17 cellular contexts compared by ENCODE assay signal in the genomic region with DNA sequence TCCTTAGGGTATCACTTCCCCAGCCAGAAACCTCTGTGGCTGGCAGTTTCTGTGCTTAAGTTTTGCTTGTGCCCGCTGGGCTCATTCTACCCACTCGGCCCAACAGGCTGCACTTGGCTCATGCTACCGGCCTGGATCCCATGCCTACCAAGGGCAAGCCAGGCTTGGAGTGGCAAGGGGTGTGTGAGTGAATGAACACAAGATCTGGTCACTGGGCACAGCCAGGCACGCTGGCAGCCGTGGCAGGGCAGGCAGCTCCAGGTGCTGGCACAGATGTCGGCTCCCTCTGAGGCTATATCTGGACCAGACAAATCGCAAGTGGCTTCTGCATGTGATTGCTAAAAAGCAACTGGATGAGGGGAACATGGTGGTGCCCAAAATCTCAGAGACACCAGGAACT.
A peak's percentile ranks its signal among the peaks of the same experiment; 100 is the strongest.
DNase-seq lines count a peak whose midpoint lies in the region; ATAC-seq and TF ChIP-seq lines count a peak whose summit lies in the region.
"Had no signal": no experiment of that assay in that cellular context is flagged by ENCODE, and none has a peak within 500 bp of the region (broad histone marks: within the 10 kb centered on the region; RNA-seq: fewer than 3 reads in every experiment).

No MANE protein-coding gene starts in this region.

- H3K79me2 ChIP-seq in PC-9 (ENCODE audit: low read depth), result no peaks in the 10 kb centered on the region

- H3K4me3 Mint-ChIP-seq in natural killer cell, result no peak overlapping the region
- H3K4me3 Mint-ChIP-seq: CD14-positive monocyte; CD4-positive, alpha-beta memory T cell; IgD-negative memory B cell had no signal

- H2BK5ac ChIP-seq in neuronal stem cell (ENCODE audit: low read length), result no peak overlapping the region

- 59 to 90% methylated on average over 7 of the region's 7 CpGs for WGBS in heart right ventricle, 2 donors
- WGBS in neuronal stem cell (ENCODE audit: extremely low coverage in 2 of 2, insufficient read length in 2 of 2, insufficient replicate concordance in 1 of 2), 2 donors, result no CpG with 5 or more reads among the region's 7 CpGs

- H3K9me2 ChIP-seq in PC-9 (ENCODE audit: insufficient read depth), result no peaks in the 10 kb centered on the region

- no peak overlapping the region for H2BK15ac ChIP-seq in neuronal stem cell (ENCODE audit: low read length)

- no peaks in the 10 kb centered on the region for H3K36me3 Mint-ChIP-seq in natural killer cell
- H3K36me3 Mint-ChIP-seq: CD14-positive monocyte, IgD-negative memory B cell had no signal

- no peak overlapping the region for H3K14ac ChIP-seq in neuronal stem cell (ENCODE audit: low read length)

- peaks cover 0 to 7% of the 10 kb centered on the region in 2 donors for H3K9me3 Mint-ChIP-seq in natural killer cell

- H3K36me3 ChIP-seq in right atrium auricular region, result no peaks in the 10 kb centered on the region
- H3K36me3 ChIP-seq in PC-9 (ENCODE audit: low read depth), result no peaks in the 10 kb centered on the region
- no peaks in the 10 kb centered on the region for H3K36me3 ChIP-seq in heart right ventricle
- H3K36me3 ChIP-seq in neuronal stem cell (replicated peaks in 1 of 2; ENCODE audit: control insufficient read depth in 2 of 2, insufficient read depth in 2 of 2, low read length in 2 of 2), result no peaks in the 10 kb centered on the region
- H3K36me3 ChIP-seq: BLaER1 had no signal

- H3K79me1 ChIP-seq in neuronal stem cell (ENCODE audit: low read depth, low read length), result peaks cover 1% of the 10 kb centered on the region

- H2AK5ac ChIP-seq in neuronal stem cell (ENCODE audit: low read depth, low read length), result no peak overlapping the region

- no peak overlapping the region for H3K27ac ChIP-seq in right atrium auricular region
- H3K27ac ChIP-seq in PC-9, result no peak overlapping the region
- no peak overlapping the region for H3K27ac ChIP-seq in heart right ventricle
- H3K27ac ChIP-seq in neuronal stem cell (replicated peaks; ENCODE audit: low read length), result no peak overlapping the region
- H3K27ac ChIP-seq: BLaER1, GM23248 had no signal

- no TSS peak for BruUV-seq in PC-9 (replicated peaks; lab: Mats Ljungman, UMichigan)

- DNase-seq in Right ventricle myocardium superior, result peak; percentile 48
- DNase-seq in right atrium auricular region (ENCODE audit: low spot score), result no peak
- DNase-seq in PC-9, result no peak
- DNase-seq in heart right ventricle, result peak; percentile 20 to 29
- no peak for DNase-seq in neuronal stem cell (ENCODE audit: low spot score)
- DNase-seq in natural killer cell, result no peak
- DNase-seq: 8988T; CD4-positive, alpha-beta memory T cell; DMS79 treated with DMSO at 0.1 percent for 48 hours; GM23248; HCEC 1CT had no signal

- no peaks in the 10 kb centered on the region for H4K20me1 ChIP-seq in PC-9 (ENCODE audit: insufficient read depth)
- H4K20me1 ChIP-seq: BLaER1 had no signal

- peaks cover 0 to 14% of the 10 kb centered on the region in 2 donors for H3K9me3 ChIP-seq in right atrium auricular region
- H3K9me3 ChIP-seq in PC-9 (ENCODE audit: insufficient read depth, low read depth), result no peaks in the 10 kb centered on the region
- peaks cover 0 to 32% (median 7%) of the 10 kb centered on the region in 11 donors for H3K9me3 ChIP-seq in heart right ventricle
- peaks cover 6 to 11% of the 10 kb centered on the region in 2 donors for H3K9me3 ChIP-seq in neuronal stem cell (replicated peaks in 1 of 2; ENCODE audit: control insufficient read depth in 2 of 2, insufficient read depth in 1 of 2, low read depth in 1 of 2, low read length in 2 of 2)

- H3K27ac Mint-ChIP-seq in natural killer cell, result no peak overlapping the region
- H3K27ac Mint-ChIP-seq: CD14-positive monocyte, IgD-negative memory B cell had no signal

- peak overlapping the region; percentile 89 for H3K23ac ChIP-seq in neuronal stem cell (ENCODE audit: low read depth, low read length, poor library complexity)

- TF ChIP-seq CTCF in right atrium auricular region (IDR thresholded peaks at IDR 0.05), result no peak
- TF ChIP-seq CTCF in PC-9 (conservative IDR thresholded peaks at IDR 0.05), result no peak
- TF ChIP-seq CTCF in heart right ventricle (IDR thresholded peaks at IDR 0.05), result no peak
- no peak for TF ChIP-seq CTCF in natural killer cell (IDR thresholded peaks at IDR 0.05)

- H4K8ac ChIP-seq in neuronal stem cell (ENCODE audit: low read depth, low read length), result no peak overlapping the region

- peak overlapping the region; percentile 44 for H3K9ac ChIP-seq in neuronal stem cell (ENCODE audit: low read depth, low read length, poor library complexity)
- H3K9ac ChIP-seq: BLaER1, GM23248 had no signal

- intact Hi-C loops in Right ventricle myocardium superior (cut with DNase I) (no loop called here), PC-9 (cut with micrococcal nuclease; ENCODE audit: unreplicated experiment) (no loop called here), heart right ventricle (cut with DNase I) (no loop called here), natural killer cell (cut with micrococcal nuclease) (no loop called here)

- H3K4me3 ChIP-seq in right atrium auricular region (no peak overlapping the region), PC-9 (no peak overlapping the region), heart right ventricle (no peak overlapping the region), neuronal stem cell (ENCODE audit: low read length in 2 of 2) (peak overlapping the region in 1 of 2 donors; percentile 58)
- H3K4me3 ChIP-seq: BLaER1, GM23248 had no signal

- 0 out of 2 replicates have a peak overlapping the region, but pooled peaks have one; percentile 42 for H2AFZ ChIP-seq in PC-9
- H2AFZ ChIP-seq in neuronal stem cell (ENCODE audit: low read length), result no peak overlapping the region
- H2AFZ ChIP-seq: GM23248 had no signal

- ATAC-seq in Right ventricle myocardium superior (ENCODE audit: poor library complexity) (peak; percentile 58), heart right ventricle (peak in 6 of 8 donors; percentile 33 to 98 (median 78)), esophagus mucosa (no peak), HG03521 (IDR thresholded peaks at IDR 0.05; ENCODE audit: unreplicated experiment) (no peak), natural killer cell (no peak)
- ATAC-seq: HepG2 had no signal

- no peaks in the 10 kb centered on the region for H3K4me1 ChIP-seq in right atrium auricular region
- no peaks in the 10 kb centered on the region for H3K4me1 ChIP-seq in PC-9 (replicated peaks; ENCODE audit: insufficient read depth)
- no peaks in the 10 kb centered on the region for H3K4me1 ChIP-seq in heart right ventricle
- H3K4me1 ChIP-seq in neuronal stem cell (ENCODE audit: control insufficient read depth in 2 of 2, insufficient read depth in 1 of 2, low read depth in 1 of 2, low read length in 2 of 2), result no peaks in the 10 kb centered on the region
- H3K4me1 ChIP-seq: BLaER1 had no signal

- H3K27me3 ChIP-seq in right atrium auricular region (no peaks in the 10 kb centered on the region), PC-9 (ENCODE audit: insufficient read depth, low read depth) (no peaks in the 10 kb centered on the region), heart right ventricle (no peaks in the 10 kb centered on the region), neuronal stem cell (ENCODE audit: control insufficient read depth in 3 of 3, insufficient read depth in 3 of 3, low read depth in 1 of 3, low read length in 3 of 3) (no peaks in the 10 kb centered on the region)
- H3K27me3 ChIP-seq: BLaER1 had no signal

- peak overlapping the region; percentile 64 for H3K18ac ChIP-seq in neuronal stem cell (ENCODE audit: low read length)

- CTCF ChIA-PET in PC-9 (lab: Charles Lee), result no interaction called here

- H2BK12ac ChIP-seq in neuronal stem cell (ENCODE audit: low read length), result no peak overlapping the region

- no peaks in the 10 kb centered on the region for H3F3A ChIP-seq in PC-9 (ENCODE audit: insufficient read depth, low read depth)

- H3K27me3 Mint-ChIP-seq in natural killer cell (ENCODE audit: low read depth in 2 of 2), result no peaks in the 10 kb centered on the region
- H3K27me3 Mint-ChIP-seq: CD4-positive, alpha-beta memory T cell; IgD-negative memory B cell had no signal

- H3K4ac ChIP-seq in neuronal stem cell (ENCODE audit: low read length), result no peak overlapping the region

- no peak overlapping the region for H3K4me2 ChIP-seq in PC-9
- no peak overlapping the region for H3K4me2 ChIP-seq in neuronal stem cell (ENCODE audit: insufficient read depth, low read length, poor library complexity, severe bottlenecking)
- H3K4me2 ChIP-seq: BLaER1 had no signal

- peak overlapping the region; percentile 91 for H2BK120ac ChIP-seq in neuronal stem cell (ENCODE audit: low read depth, low read length)

- POLR2A ChIA-PET in PC-9 (lab: Charles Lee; ENCODE audit: unreplicated experiment), result no interaction called here

- no peak overlapping the region for H4K91ac ChIP-seq in neuronal stem cell (ENCODE audit: low read depth, low read length, poor library complexity)

- no peaks in the 10 kb centered on the region for H3K4me1 Mint-ChIP-seq in natural killer cell
- H3K4me1 Mint-ChIP-seq: CD14-positive monocyte, IgD-negative memory B cell had no signal

Comparison
In these comparisons a context has a peak if more than half of its experiments do, and no peak if none do; other contexts are left out.
1. DNase-seq: peak in Right ventricle myocardium superior (single experiment) and heart right ventricle (2 of 2); none in right atrium auricular region (single experiment), PC-9 (0 of 2), neuronal stem cell (single experiment) and natural killer cell (single experiment).
2. ATAC-seq: peak in Right ventricle myocardium superior (single experiment) and heart right ventricle (6 of 8); none in esophagus mucosa (single experiment), HG03521 (single experiment) and natural killer cell (0 of 3).